9 cellular contexts compared by ENCODE assay signal in the genomic region with DNA sequence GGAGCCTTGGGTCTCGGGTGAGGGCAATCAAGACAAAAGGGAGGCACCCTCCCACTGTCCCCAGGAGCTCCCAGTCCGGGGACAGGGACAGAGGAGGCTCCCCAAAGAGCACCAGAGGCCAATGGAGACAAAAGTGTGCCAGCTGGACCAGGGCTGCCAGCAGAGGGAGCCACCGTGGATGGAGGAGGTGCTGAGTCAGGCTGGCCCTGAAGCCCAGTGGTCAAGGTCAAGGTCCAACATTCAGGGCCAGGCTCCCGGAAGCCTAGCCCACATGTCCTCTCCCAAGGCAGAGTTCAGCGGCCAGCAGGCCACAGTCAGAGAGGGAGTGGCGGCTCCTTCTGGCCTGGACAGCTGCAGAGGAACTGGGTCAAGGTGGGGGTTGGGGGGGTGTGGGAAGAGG. TPM values are rescaled to one million over a fixed set of nuclear protein-coding genes. Genes with fewer than 3 reads are reported as not detected.
DNase-seq lines count a peak whose midpoint lies in the region; ATAC-seq, FAIRE-seq and TF ChIP-seq lines count a peak whose summit lies in the region.
"Had no signal": no experiment of that assay in that cellular context is flagged by ENCODE, and none has a peak within 500 bp of the region (broad histone marks: within the 10 kb centered on the region; RNA-seq: fewer than 3 reads in every experiment).

No MANE protein-coding gene starts in this region.

- H2AFZ ChIP-seq in HCT116 (ENCODE audit: low read depth, low read length, poor library complexity, severe bottlenecking) (peak overlapping the region; percentile 6), K562 (ENCODE audit: low read depth, low read length) (no peak overlapping the region)

- H3K79me2 ChIP-seq in HCT116 (ENCODE audit: insufficient read depth, low read length) (no peaks in the 10 kb centered on the region), K562 (ENCODE audit: control insufficient read depth, insufficient read depth, low read length) (no peaks in the 10 kb centered on the region)

- H3K4me2 ChIP-seq in HCT116 (ENCODE audit: low read length) (no peak overlapping the region), K562 (ENCODE audit: insufficient read depth, low read length) (no peak overlapping the region)

- H3K27ac ChIP-seq in HCT116 (ENCODE audit: low read depth, low read length), result no peak overlapping the region
- no peak overlapping the region for H3K27ac ChIP-seq in K562 (ENCODE audit: extremely low read depth, low read depth, low read length)
- H3K27ac ChIP-seq in liver (ENCODE audit: low read depth in 1 of 2, low read length in 2 of 2), result no peak overlapping the region

- H3K9me1 ChIP-seq in K562 (ENCODE audit: control insufficient read depth, insufficient read depth, low read length), result peaks cover 4% of the 10 kb centered on the region

- POLR2A ChIA-PET in BJ (lab: Charles Lee), result no interaction called here
- POLR2A ChIA-PET in HCT116 (lab: Charles Lee), result interaction anchor here (0.6 kb wide), 1 partner anchor 48 kb away, joined by 3 read pairs; no protein-coding TSS in a partner anchor
- POLR2A ChIA-PET in K562 (lab: Yijun Ruan, JAX), result interaction anchor here (1.0 to 2.1 kb wide), 2 partner anchors 11 to 15 kb away, joined by 4 to 6 read pairs; no protein-coding TSS in a partner anchor

- H3K9me3 ChIP-seq in HCT116 (ENCODE audit: control insufficient read depth in 1 of 2, insufficient read depth in 1 of 2, low read depth in 1 of 2, low read length in 2 of 2), result no peaks in the 10 kb centered on the region
- no peaks in the 10 kb centered on the region for H3K9me3 ChIP-seq in K562 (replicated peaks; ENCODE audit: control insufficient read depth, insufficient read depth, low read depth, low read length)
- H3K9me3 ChIP-seq in liver (ENCODE audit: control insufficient read depth in 4 of 4, low read length in 3 of 4), result no peaks in the 10 kb centered on the region

- BruUV-seq in HCT116 (replicated peaks; lab: Mats Ljungman, UMichigan), result no TSS peak
- BruUV-seq in K562 (replicated peaks; lab: Mats Ljungman, UMichigan), result no TSS peak

- peak; percentile 55 for TF ChIP-seq CTCF in BJ (IDR thresholded peaks at IDR 0.05; ENCODE audit: insufficient read depth, low read depth, low read length)
- TF ChIP-seq CTCF in HCT116 (IDR thresholded peaks at IDR 0.05 in 2 of 3, conservative IDR thresholded peaks at IDR 0.05 in 1 of 3; ENCODE audit: borderline replicate concordance in 1 of 3, insufficient read depth in 1 of 3, low read depth in 2 of 3, low read length in 2 of 3), result peak; percentile 32 to 85 (median 64); a peak in 5 of 6 replicates
- peak; percentile 44 to 60 (median 57) for TF ChIP-seq CTCF in K562 (IDR thresholded peaks at IDR 0.05 in 2 of 3, conservative IDR thresholded peaks at IDR 0.05 in 1 of 3; ENCODE audit: insufficient read depth in 2 of 3, low read depth in 1 of 3, low read length in 3 of 3)
- TF ChIP-seq CTCF in liver (IDR thresholded peaks at IDR 0.05; ENCODE audit: low read depth, low read length, missing input control), result peak; percentile 77

- CTCF ChIA-PET in BJ (lab: Yijun Ruan, JAX) (interaction anchor here (0.6 to 4.7 kb wide), 13 partner anchors 9 to 213 kb away, joined by 3 to 64 read pairs (median 5); no protein-coding TSS in a partner anchor), HCT116 (lab: Charles Lee) (interaction anchor here (0.8 to 2.6 kb wide), 6 partner anchors 11 to 111 kb away, joined by 3 to 29 read pairs (median 8); no protein-coding TSS in a partner anchor), K562 (lab: Yijun Ruan, JAX; ENCODE audit: low intra/inter-chr PET ratio) (interaction anchor here (0.5 to 3.8 kb wide), 3 partner anchors 68 to 414 kb away, joined by 3 to 12 read pairs (median 4); no protein-coding TSS in a partner anchor)

- H3K36me3 ChIP-seq in BJ (ENCODE audit: control insufficient read depth, insufficient read depth, low read length) (peaks cover 5% of the 10 kb centered on the region), HCT116 (ENCODE audit: control insufficient read depth in 1 of 2, insufficient read depth in 2 of 2, low read length in 2 of 2) (no peaks in the 10 kb centered on the region), K562 (ENCODE audit: control insufficient read depth, insufficient read depth, low read length) (no peaks in the 10 kb centered on the region), liver (ENCODE audit: control insufficient read depth in 4 of 4, insufficient read depth in 3 of 4, low read depth in 1 of 4, low read length in 3 of 4) (no peaks in the 10 kb centered on the region)

- in situ Hi-C loops in K562 (cut with MboI), result loop anchor here (5.0 kb wide), 1 partner anchor 65 kb away; the partner anchor contains the start of gene OLFM2

- H3K4me3 ChIP-seq in BJ (ENCODE audit: low read depth, low read length) (no peak overlapping the region), HCT116 (replicated peaks in 1 of 2; ENCODE audit: low read depth in 1 of 2, low read length in 2 of 2) (no peak overlapping the region), K562 (no peak overlapping the region), liver (ENCODE audit: low read depth in 1 of 3, low read length in 3 of 3) (peak overlapping the region in 1 of 3 donors; percentile 8)

- no peak overlapping the region for H3K9ac ChIP-seq in HCT116 (ENCODE audit: low read length)
- peak overlapping the region in 1 of 2 experiments; percentile 58; a peak in 1 of 4 replicates for H3K9ac ChIP-seq in K562 (ENCODE audit: insufficient read depth in 1 of 2, low read depth in 2 of 2, low read length in 2 of 2)
- no peak overlapping the region for H3K9ac ChIP-seq in liver (ENCODE audit: low read depth in 1 of 2, low read length in 2 of 2)

- RAD21 ChIA-PET in HCT116 (lab: Charles Lee; ENCODE audit: low non-redundant PET in 1 of 2, low total read pairs in 2 of 2, uncharacterized antibody in 2 of 2, unreplicated experiment in 2 of 2), result interaction anchor here in 1 of 2 experiments (1.2 kb wide), 1 partner anchor 19 kb away, joined by 4 read pairs; no protein-coding TSS in a partner anchor

- H3K9me2 ChIP-seq in HCT116 (ENCODE audit: insufficient read depth), result no peaks in the 10 kb centered on the region

- H3K27me3 ChIP-seq in BJ (ENCODE audit: control insufficient read depth, insufficient read depth, low read length) (no peaks in the 10 kb centered on the region), HCT116 (ENCODE audit: insufficient read depth, low read length) (no peaks in the 10 kb centered on the region), K562 (ENCODE audit: control insufficient read depth in 2 of 2, insufficient read depth in 2 of 2, low read length in 2 of 2) (peaks cover 2 to 13% of the 10 kb centered on the region in 2 experiments; a peak in 2 of 5 replicates), liver (ENCODE audit: control insufficient read depth in 4 of 4, insufficient read depth in 4 of 4, low read length in 3 of 4) (no peaks in the 10 kb centered on the region)

- DNase-seq in BJ (ENCODE audit: low read depth) (no peak), HCT116 (ENCODE audit: low read depth, low spot score) (no peak), K562 (ENCODE audit: extremely low read depth in 1 of 4, low spot score in 3 of 4) (peak; percentile 32 to 54 (median 50)), NCI-H2107 (lab: John Stamatoyannopoulos, UW) (no peak), ecto neural progenitor cell (ENCODE audit: low spot score) (no peak)

- no peak for TF ChIP-seq EP300 in K562 (IDR thresholded peaks at IDR 0.05; ENCODE audit: low read length)

- no peak for FAIRE-seq in K562 (lab: Jason Lieb, UNC)

- no peak for TF ChIP-seq POLR2A in HCT116 (IDR thresholded peaks at IDR 0.05; ENCODE audit: borderline replicate concordance, extremely low read depth, insufficient read depth, insufficient read length)
- TF ChIP-seq POLR2A in K562 (conservative IDR thresholded peaks at IDR 0.05), result no peak

- H3K4me1 ChIP-seq in HCT116 (ENCODE audit: control insufficient read depth in 1 of 2, insufficient read depth in 2 of 2, low read length in 2 of 2), result peaks cover 0 to 15% of the 10 kb centered on the region in 2 experiments; a peak in 3 of 4 replicates
- H3K4me1 ChIP-seq in K562 (replicated peaks in 1 of 2; ENCODE audit: control insufficient read depth in 2 of 2, insufficient read depth in 2 of 2, low read length in 2 of 2), result peaks cover 0 to 4% of the 10 kb centered on the region in 2 experiments; a peak in 2 of 5 replicates
- peaks cover 3 to 24% (median 15%) of the 10 kb centered on the region in 4 donors for H3K4me1 ChIP-seq in liver (ENCODE audit: control insufficient read depth in 4 of 4, insufficient read depth in 4 of 4, low read length in 3 of 4)

- ATAC-seq in HCT116, result peak; percentile 59
- peak; percentile 77 for ATAC-seq in K562
- no peak for ATAC-seq in GM18873 (IDR thresholded peaks at IDR 0.05; ENCODE audit: low FRiP score, unreplicated experiment)
- no peak for ATAC-seq in GM19397 (IDR thresholded peaks at IDR 0.05; ENCODE audit: unreplicated experiment)

- WGBS in K562 (ENCODE audit: insufficient coverage, low coverage, missing lambda C conversion rate), result 2% methylated on average over 6 of the region's 6 CpGs
- WGBS in liver, result 19% methylated on average over 6 of the region's 6 CpGs

- intact Hi-C loops in HCT116 (cut with micrococcal nuclease), result no loop called here
- intact Hi-C loops in K562 (cut with micrococcal nuclease), result no loop called here

- no peak for TF ChIP-seq RAD21 in HCT116 (IDR thresholded peaks at IDR 0.05; ENCODE audit: low read depth)
- TF ChIP-seq RAD21 in K562 (CRISPR knock-in tag; conservative IDR thresholded peaks at IDR 0.05 in 1 of 2, IDR thresholded peaks at IDR 0.05 in 1 of 2), result peak in 1 of 2 experiments; percentile 22; a peak in 1 of 4 replicates
- peak; percentile 78 to 83 for TF ChIP-seq RAD21 in liver (IDR thresholded peaks at IDR 0.05)

- H4K20me1 ChIP-seq in HCT116 (ENCODE audit: insufficient read depth), result no peaks in the 10 kb centered on the region
- H4K20me1 ChIP-seq in K562 (replicated peaks; ENCODE audit: control insufficient read depth, insufficient read depth, low read length), result no peaks in the 10 kb centered on the region

RNA-seq across cellular contexts. Expression of gene COL5A3, which starts 8.4 kb away (rescaled TPM):
- 15.0 and 24.9 TPM in 2 replicates for polyA plus RNA-seq in BJ (2011; rRNA removed)
- polyA minus RNA-seq in BJ (2011; rRNA and poly(A)+ RNA removed), result 13.7 TPM in 2 replicates
- 0.15 TPM for total RNA-seq in HCT116 (2021; ENCODE audit: unreplicated experiment)
- polyA plus RNA-seq in HCT116 (2012), result 0.01 and 0.05 TPM in 2 replicates
- total RNA-seq in K562 (2011; cell fraction: chromatin; rRNA removed; ENCODE audit: low replicate concordance), result not detected in 2 replicates
- not detected in 2 replicates for total RNA-seq in K562 (2011; cell fraction: nucleolus; rRNA removed)
- total RNA-seq in K562 (2011; cell fraction: nucleoplasm; rRNA removed), result not detected in 2 replicates
- total RNA-seq in K562 (2014; rRNA removed), result not detected in 2 replicates
- not detected in 2 replicates for total RNA-seq in K562 (2014; rRNA removed; fragmentation: Illumina TruSeq; extraction: Trizol)
- not detected in 2 replicates for total RNA-seq in K562 (2015; rRNA removed; fragmentation: Illumina TruSeq; extraction: Trizol)
- 0.02 TPM in 1 of 2 replicates, not detected in the other for total RNA-seq in K562 (2021)
- polyA plus RNA-seq in K562 (2011; rRNA removed), result not detected in 2 replicates
- polyA plus RNA-seq in K562 (2011; cell fraction: cytosol; rRNA removed), result not detected in 2 replicates
- polyA plus RNA-seq in K562 (2011; cell fraction: nucleus; rRNA removed), result 0.01 and 0.07 TPM in 2 replicates
- not detected in 2 replicates for polyA plus RNA-seq in K562 (2012)
- not detected in 2 replicates for polyA plus RNA-seq in K562 (2014; fragmentation: Illumina TruSeq; extraction: Trizol)
- polyA plus RNA-seq in K562 (2014; fragmentation: Nextera tagmentation; extraction: Ambion mirVana), result not detected
- 0.01 TPM in 1 of 2 replicates, not detected in the other for polyA plus RNA-seq in K562 (2014; rRNA removed)
- polyA minus RNA-seq in K562 (2011; rRNA and poly(A)+ RNA removed), result not detected in 2 replicates
- polyA minus RNA-seq in K562 (2011; cell fraction: cytosol; rRNA and poly(A)+ RNA removed), result not detected in 2 replicates
- not detected in 2 replicates for polyA minus RNA-seq in K562 (2011; cell fraction: nucleus; rRNA and poly(A)+ RNA removed)
- 1 to 10 TPM in 1 of 2 donors, under 1 TPM in 1; 0.14 to 1.3 TPM for total RNA-seq in liver
- 1 to 10 TPM in 1 of 2 donors, under 1 TPM in 1; 0.26 to 4.9 TPM for polyA plus RNA-seq in liver
- total RNA-seq: T-helper 2 cell treated with Interferon-gamma antibody and Interleukin-4, amounts not matched to agents 100 ng/mL and 5 ng/mL, for 36 hours had no signal

RNA-seq across cellular contexts. Expression of gene RDH8, which starts 11.4 kb away (rescaled TPM):
- polyA plus RNA-seq in BJ (2011; rRNA removed), result 0.05 and 0.21 TPM in 2 replicates
- polyA minus RNA-seq in BJ (2011; rRNA and poly(A)+ RNA removed), result 0.52 TPM in 1 of 2 replicates, not detected in the other
- not detected for total RNA-seq in HCT116 (2021; ENCODE audit: unreplicated experiment)
- not detected in 2 replicates for polyA plus RNA-seq in HCT116 (2012)
- not detected in 2 replicates for total RNA-seq in K562 (2011; cell fraction: chromatin; rRNA removed; ENCODE audit: low replicate concordance)
- total RNA-seq in K562 (2011; cell fraction: nucleolus; rRNA removed), result not detected in 2 replicates
- not detected in 2 replicates for total RNA-seq in K562 (2011; cell fraction: nucleoplasm; rRNA removed)
- total RNA-seq in K562 (2014; rRNA removed), result not detected in 2 replicates
- total RNA-seq in K562 (2014; rRNA removed; fragmentation: Illumina TruSeq; extraction: Trizol), result not detected in 2 replicates
- not detected in 2 replicates for total RNA-seq in K562 (2015; rRNA removed; fragmentation: Illumina TruSeq; extraction: Trizol)
- not detected in 2 replicates for total RNA-seq in K562 (2021)
- not detected in 2 replicates for polyA plus RNA-seq in K562 (2011; rRNA removed)
- not detected in 2 replicates for polyA plus RNA-seq in K562 (2011; cell fraction: cytosol; rRNA removed)
- polyA plus RNA-seq in K562 (2011; cell fraction: nucleus; rRNA removed), result not detected in 2 replicates
- polyA plus RNA-seq in K562 (2012), result not detected in 2 replicates
- polyA plus RNA-seq in K562 (2014; fragmentation: Illumina TruSeq; extraction: Trizol), result not detected in 2 replicates
- polyA plus RNA-seq in K562 (2014; fragmentation: Nextera tagmentation; extraction: Ambion mirVana), result not detected
- polyA plus RNA-seq in K562 (2014; rRNA removed), result not detected in 2 replicates
- not detected in 2 replicates for polyA minus RNA-seq in K562 (2011; rRNA and poly(A)+ RNA removed)
- polyA minus RNA-seq in K562 (2011; cell fraction: cytosol; rRNA and poly(A)+ RNA removed), result not detected in 2 replicates
- not detected in 2 replicates for polyA minus RNA-seq in K562 (2011; cell fraction: nucleus; rRNA and poly(A)+ RNA removed)
- not detected for total RNA-seq in liver
- polyA plus RNA-seq in liver, result not detected
- total RNA-seq: T-helper 2 cell treated with Interferon-gamma antibody and Interleukin-4, amounts not matched to agents 100 ng/mL and 5 ng/mL, for 36 hours had no signal

Comparison
In these comparisons a context has a peak if more than half of its experiments do, and no peak if none do; other contexts are left out.
1. DNase-seq: peak in K562 (4 of 4); none in BJ (single experiment), HCT116 (single experiment), NCI-H2107 (single experiment) and ecto neural progenitor cell (single experiment).
2. ATAC-seq: peak in HCT116 (single experiment) and K562 (single experiment); none in GM18873 (single experiment) and GM19397 (single experiment).
3. Peak in every context shown above with its lines, with median percentiles within 50 percentile points of each other: CTCF ChIP-seq.